8 cellular contexts compared by ENCODE assay signal in the genomic region with DNA sequence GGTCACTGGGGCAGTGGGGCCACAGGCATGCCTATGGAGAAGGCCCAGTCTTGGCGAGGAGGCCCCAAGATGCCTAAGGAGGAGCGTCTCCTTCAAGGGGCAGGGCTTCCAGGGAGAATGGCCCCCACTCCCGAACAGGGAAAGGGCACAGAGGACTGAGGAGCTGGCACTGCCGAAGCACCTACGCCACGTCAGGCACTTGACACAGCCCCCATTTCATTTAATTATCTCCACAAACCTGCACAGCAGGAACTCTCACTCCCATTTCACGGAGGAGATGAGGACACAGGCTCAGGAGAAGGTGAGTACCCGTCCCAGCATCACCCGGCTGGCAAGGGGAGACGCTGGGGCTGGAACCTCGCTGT. TPM values are rescaled to one million over a fixed set of nuclear protein-coding genes. Genes with fewer than 3 reads are reported as not detected.
A peak's percentile ranks its signal among the peaks of the same experiment; 100 is the strongest.
DNase-seq lines count a peak whose midpoint lies in the region; ATAC-seq and TF ChIP-seq lines count a peak whose summit lies in the region.

No MANE protein-coding gene starts in this region.

- H3K36me3 Mint-ChIP-seq in IgD-negative memory B cell (no peaks in the 10 kb centered on the region), nephron (ENCODE audit: low read depth) (no peaks in the 10 kb centered on the region)

- H3K4me3 Mint-ChIP-seq in IgD-negative memory B cell (peak overlapping the region in 3 of 4 donors; percentile 5 to 82 (median 63)), nephron (peak overlapping the region; percentile 71 to 75 (median 75))

- intact Hi-C loops in dorsolateral prefrontal cortex (cut with DNase I) = loop anchor here (1.0 to 5.0 kb wide), 4 partner anchors 25 to 51 kb away; partner anchors contain the start of gene ETF1 (in 2 of the 2)

- H3K27me3 Mint-ChIP-seq in IgD-negative memory B cell (peaks cover 31% of the 10 kb centered on the region), nephron (ENCODE audit: low read depth) (peaks cover 21% of the 10 kb centered on the region)

- H3K4me3 ChIP-seq in dorsolateral prefrontal cortex = peak overlapping the region; percentile 41 to 79 (median 67)

- H3K27ac ChIP-seq in C4-2B (peak overlapping the region; percentile 80), dorsolateral prefrontal cortex (peak overlapping the region in 44 of 59 donors; percentile 10 to 89 (median 67))

- H3K27ac Mint-ChIP-seq in IgD-negative memory B cell (peak overlapping the region in 1 of 3 donors; percentile 85), nephron (no peak overlapping the region)

- DNase-seq in dorsolateral prefrontal cortex = peak in 1 of 10 donors; percentile 42

- H3K9me3 Mint-ChIP-seq in IgD-negative memory B cell (no peaks in the 10 kb centered on the region), nephron (no peaks in the 10 kb centered on the region)

- no peak for TF ChIP-seq CTCF in C4-2B (conservative IDR thresholded peaks at IDR 0.05)
- no peak for TF ChIP-seq CTCF in dorsolateral prefrontal cortex (IDR thresholded peaks at IDR 0.05 in 54 of 56, conservative IDR thresholded peaks at IDR 0.05 in 2 of 56; ENCODE audit: low read depth in 1 of 56, partially characterized antibody in 56 of 56)
- no peak for TF ChIP-seq CTCF in nephron (IDR thresholded peaks at IDR 0.05; ENCODE audit: unreplicated experiment in 3 of 3)

- H3K4me1 Mint-ChIP-seq in IgD-negative memory B cell = peaks cover 4 to 5% (median 5%) of the 10 kb centered on the region in 3 donors
- peaks cover 42% of the 10 kb centered on the region for H3K4me1 Mint-ChIP-seq in nephron

- H3K27me3 ChIP-seq in dorsolateral prefrontal cortex = peaks cover 0 to 37% (median 3%) of the 10 kb centered on the region in 45 donors

- ATAC-seq in HG03108 (IDR thresholded peaks at IDR 0.05; ENCODE audit: unreplicated experiment) (no peak), GM21526 (IDR thresholded peaks at IDR 0.05; ENCODE audit: low FRiP score, unreplicated experiment) (no peak), HG02678 (IDR thresholded peaks at IDR 0.05; ENCODE audit: unreplicated experiment) (no peak), GM21390 (IDR thresholded peaks at IDR 0.05; ENCODE audit: unreplicated experiment) (no peak)

RNA-seq across cellular contexts. Expression of gene EGR1, which starts 26.0 kb away (rescaled TPM):
- 32.3 TPM for polyA plus RNA-seq in IgD-negative memory B cell
- total RNA-seq in dorsolateral prefrontal cortex = 100 to 1,000 TPM in 3 of 120 experiments, 10 to 100 TPM in 112, 1 to 10 TPM in 5; 6.0 to 163 (median 19.8) TPM

RNA-seq across cellular contexts. Expression of gene ETF1, which starts 51.8 kb away (rescaled TPM):
- polyA plus RNA-seq in IgD-negative memory B cell = 32.0 TPM
- total RNA-seq in dorsolateral prefrontal cortex = 10 to 100 TPM; 35.2 to 73.6 (median 57.5) TPM

RNA-seq across cellular contexts. Expression of gene REEP2, which starts 52.4 kb away (rescaled TPM):
- not detected for polyA plus RNA-seq in IgD-negative memory B cell
- total RNA-seq in dorsolateral prefrontal cortex = 100 to 1,000 TPM in 119 of 120 experiments, 10 to 100 TPM in 1; 68.4 to 279 (median 196) TPM
